In the genomic region with DNA sequence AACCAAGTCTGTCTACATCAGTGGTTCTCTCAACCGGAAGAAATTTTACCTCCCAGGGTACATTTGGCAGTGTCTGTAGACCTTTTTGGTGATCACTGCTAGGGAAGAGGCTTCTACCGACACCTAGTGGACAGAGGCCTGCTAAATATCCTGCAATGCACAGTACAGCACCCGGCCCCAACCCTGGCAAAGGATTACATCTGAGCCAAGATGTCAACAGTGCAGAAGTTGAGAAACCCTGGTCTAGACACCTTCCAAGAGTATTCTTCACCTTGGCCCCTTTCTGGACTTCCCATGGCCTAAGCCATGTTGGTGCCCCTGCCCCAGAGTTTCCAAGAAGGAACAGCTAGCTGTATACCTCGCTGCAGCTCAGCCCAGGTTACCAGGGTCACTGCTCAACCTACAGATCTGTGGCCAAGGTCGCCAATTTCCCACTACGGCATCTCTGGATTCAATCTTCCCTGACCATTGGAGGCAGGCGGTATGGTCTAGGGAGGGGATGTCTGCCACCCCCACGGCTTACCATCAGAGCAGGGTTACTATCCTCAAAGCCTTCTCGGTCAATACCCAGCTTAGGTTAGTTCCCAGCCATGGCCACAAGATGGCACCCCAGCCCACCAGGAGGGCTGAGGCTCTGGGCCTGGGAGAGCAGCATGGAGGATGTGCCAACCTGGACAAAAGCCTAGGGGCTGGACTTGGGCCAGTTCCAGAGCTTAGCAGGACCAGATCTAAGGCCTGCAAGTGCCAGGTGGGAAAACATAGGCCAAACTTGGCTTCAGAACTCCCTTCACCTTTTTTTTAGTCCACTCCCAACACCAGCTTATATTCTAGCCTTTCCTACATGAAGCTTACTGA, we compare ENCODE assay signal across 1 cellular context.
A peak's percentile ranks its signal among the peaks of the same experiment; 100 is the strongest.
TF ChIP-seq lines count a peak whose summit lies in the region.

No MANE protein-coding gene starts in this region.

TF ChIP-seq in HepG2, 621 proteins besides CTCF, POLR2A, EP300 and RAD21 (continued from another document and continues in another):
- TF ChIP-seq, protein P1, sequence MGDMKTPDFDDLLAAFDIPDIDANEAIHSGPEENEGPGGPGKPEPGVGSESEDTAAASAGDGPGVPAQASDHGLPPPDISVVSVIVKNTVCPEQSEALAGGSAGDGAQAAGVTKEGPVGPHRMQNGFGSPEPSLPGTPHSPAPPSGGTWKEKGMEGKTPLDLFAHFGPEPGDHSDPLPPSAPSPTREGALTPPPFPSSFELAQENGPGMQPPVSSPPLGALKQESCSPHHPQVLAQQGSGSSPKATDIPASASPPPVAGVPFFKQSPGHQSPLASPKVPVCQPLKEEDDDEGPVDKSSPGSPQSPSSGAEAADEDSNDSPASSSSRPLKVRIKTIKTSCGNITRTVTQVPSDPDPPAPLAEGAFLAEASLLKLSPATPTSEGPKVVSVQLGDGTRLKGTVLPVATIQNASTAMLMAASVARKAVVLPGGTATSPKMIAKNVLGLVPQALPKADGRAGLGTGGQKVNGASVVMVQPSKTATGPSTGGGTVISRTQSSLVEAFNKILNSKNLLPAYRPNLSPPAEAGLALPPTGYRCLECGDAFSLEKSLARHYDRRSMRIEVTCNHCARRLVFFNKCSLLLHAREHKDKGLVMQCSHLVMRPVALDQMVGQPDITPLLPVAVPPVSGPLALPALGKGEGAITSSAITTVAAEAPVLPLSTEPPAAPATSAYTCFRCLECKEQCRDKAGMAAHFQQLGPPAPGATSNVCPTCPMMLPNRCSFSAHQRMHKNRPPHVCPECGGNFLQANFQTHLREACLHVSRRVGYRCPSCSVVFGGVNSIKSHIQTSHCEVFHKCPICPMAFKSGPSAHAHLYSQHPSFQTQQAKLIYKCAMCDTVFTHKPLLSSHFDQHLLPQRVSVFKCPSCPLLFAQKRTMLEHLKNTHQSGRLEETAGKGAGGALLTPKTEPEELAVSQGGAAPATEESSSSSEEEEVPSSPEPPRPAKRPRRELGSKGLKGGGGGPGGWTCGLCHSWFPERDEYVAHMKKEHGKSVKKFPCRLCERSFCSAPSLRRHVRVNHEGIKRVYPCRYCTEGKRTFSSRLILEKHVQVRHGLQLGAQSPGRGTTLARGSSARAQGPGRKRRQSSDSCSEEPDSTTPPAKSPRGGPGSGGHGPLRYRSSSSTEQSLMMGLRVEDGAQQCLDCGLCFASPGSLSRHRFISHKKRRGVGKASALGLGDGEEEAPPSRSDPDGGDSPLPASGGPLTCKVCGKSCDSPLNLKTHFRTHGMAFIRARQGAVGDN (CRISPR knock-in tag; IDR thresholded peaks at IDR 0.05) = peak; percentile 26; the same call in 1 of the 2 replicates
- TF ChIP-seq ZNF350 (CRISPR knock-in tag; IDR thresholded peaks at IDR 0.05; ENCODE audit: borderline replicate concordance, low read depth) (0 out of 2 replicates have a peak, but pooled peaks have one; percentile 55), TOPORS (CRISPR knock-in tag; IDR thresholded peaks at IDR 0.05) (no peak), ZNF331 (CRISPR knock-in tag; IDR thresholded peaks at IDR 0.05) (0 out of 2 replicates have a peak, but pooled peaks have one; percentile 15), ZNF256 (CRISPR knock-in tag; conservative IDR thresholded peaks at IDR 0.05) (no peak), ZNF891 (CRISPR knock-in tag; IDR thresholded peaks at IDR 0.05) (peak; percentile 36; the same call in 1 of the 2 replicates), MIER2 (CRISPR knock-in tag; IDR thresholded peaks at IDR 0.05) (peak; percentile 84), ZNF607 (CRISPR knock-in tag; IDR thresholded peaks at IDR 0.05; ENCODE audit: borderline replicate concordance) (no peak), ZNF501 (CRISPR knock-in tag; IDR thresholded peaks at IDR 0.05) (peak; percentile 56; the same call in 1 of the 2 replicates), STAG1 (CRISPR knock-in tag; IDR thresholded peaks at IDR 0.05) (peak; percentile 92), THAP11 (CRISPR knock-in tag; IDR thresholded peaks at IDR 0.05) (peak; percentile 35; the same call in 1 of the 2 replicates), ATF1 (CRISPR knock-in tag; IDR thresholded peaks at IDR 0.05) (no peak), KDM2A (CRISPR knock-in tag; IDR thresholded peaks at IDR 0.05; ENCODE audit: borderline replicate concordance, low read depth) (peak; percentile 49; the same call in 1 of the 2 replicates), FOXA1 (IDR thresholded peaks at IDR 0.05) (no peak), FOXA1 (CRISPR knock-in tag; IDR thresholded peaks at IDR 0.05) (0 out of 2 replicates have a peak, but pooled peaks have one; percentile 31), KDM3A (CRISPR knock-in tag; IDR thresholded peaks at IDR 0.05; ENCODE audit: low read depth) (0 out of 2 replicates have a peak, but pooled peaks have one; percentile 34), TEAD3 (CRISPR knock-in tag; optimal IDR thresholded peaks at IDR 0.05; ENCODE audit: borderline replicate concordance) (peak; percentile 28), EED (CRISPR knock-in tag; IDR thresholded peaks at IDR 0.05) (no peak), PITX1 (CRISPR knock-in tag; IDR thresholded peaks at IDR 0.05) (peak; percentile 51; the same call in 1 of the 2 replicates), ZNF10 (CRISPR knock-in tag; IDR thresholded peaks at IDR 0.05; ENCODE audit: borderline replicate concordance, low read depth) (no peak)
- TF ChIP-seq, protein P2, sequence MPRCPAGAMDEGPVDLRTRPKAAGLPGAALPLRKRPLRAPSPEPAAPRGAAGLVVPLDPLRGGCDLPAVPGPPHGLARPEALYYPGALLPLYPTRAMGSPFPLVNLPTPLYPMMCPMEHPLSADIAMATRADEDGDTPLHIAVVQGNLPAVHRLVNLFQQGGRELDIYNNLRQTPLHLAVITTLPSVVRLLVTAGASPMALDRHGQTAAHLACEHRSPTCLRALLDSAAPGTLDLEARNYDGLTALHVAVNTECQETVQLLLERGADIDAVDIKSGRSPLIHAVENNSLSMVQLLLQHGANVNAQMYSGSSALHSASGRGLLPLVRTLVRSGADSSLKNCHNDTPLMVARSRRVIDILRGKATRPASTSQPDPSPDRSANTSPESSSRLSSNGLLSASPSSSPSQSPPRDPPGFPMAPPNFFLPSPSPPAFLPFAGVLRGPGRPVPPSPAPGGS (CRISPR knock-in tag; IDR thresholded peaks at IDR 0.05) = 0 out of 2 replicates have a peak, but pooled peaks have one; percentile 16
- TF ChIP-seq, protein P3, sequence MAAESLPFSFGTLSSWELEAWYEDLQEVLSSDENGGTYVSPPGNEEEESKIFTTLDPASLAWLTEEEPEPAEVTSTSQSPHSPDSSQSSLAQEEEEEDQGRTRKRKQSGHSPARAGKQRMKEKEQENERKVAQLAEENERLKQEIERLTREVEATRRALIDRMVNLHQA (CRISPR knock-in tag; IDR thresholded peaks at IDR 0.05) = no peak
- TF ChIP-seq, protein P4, sequence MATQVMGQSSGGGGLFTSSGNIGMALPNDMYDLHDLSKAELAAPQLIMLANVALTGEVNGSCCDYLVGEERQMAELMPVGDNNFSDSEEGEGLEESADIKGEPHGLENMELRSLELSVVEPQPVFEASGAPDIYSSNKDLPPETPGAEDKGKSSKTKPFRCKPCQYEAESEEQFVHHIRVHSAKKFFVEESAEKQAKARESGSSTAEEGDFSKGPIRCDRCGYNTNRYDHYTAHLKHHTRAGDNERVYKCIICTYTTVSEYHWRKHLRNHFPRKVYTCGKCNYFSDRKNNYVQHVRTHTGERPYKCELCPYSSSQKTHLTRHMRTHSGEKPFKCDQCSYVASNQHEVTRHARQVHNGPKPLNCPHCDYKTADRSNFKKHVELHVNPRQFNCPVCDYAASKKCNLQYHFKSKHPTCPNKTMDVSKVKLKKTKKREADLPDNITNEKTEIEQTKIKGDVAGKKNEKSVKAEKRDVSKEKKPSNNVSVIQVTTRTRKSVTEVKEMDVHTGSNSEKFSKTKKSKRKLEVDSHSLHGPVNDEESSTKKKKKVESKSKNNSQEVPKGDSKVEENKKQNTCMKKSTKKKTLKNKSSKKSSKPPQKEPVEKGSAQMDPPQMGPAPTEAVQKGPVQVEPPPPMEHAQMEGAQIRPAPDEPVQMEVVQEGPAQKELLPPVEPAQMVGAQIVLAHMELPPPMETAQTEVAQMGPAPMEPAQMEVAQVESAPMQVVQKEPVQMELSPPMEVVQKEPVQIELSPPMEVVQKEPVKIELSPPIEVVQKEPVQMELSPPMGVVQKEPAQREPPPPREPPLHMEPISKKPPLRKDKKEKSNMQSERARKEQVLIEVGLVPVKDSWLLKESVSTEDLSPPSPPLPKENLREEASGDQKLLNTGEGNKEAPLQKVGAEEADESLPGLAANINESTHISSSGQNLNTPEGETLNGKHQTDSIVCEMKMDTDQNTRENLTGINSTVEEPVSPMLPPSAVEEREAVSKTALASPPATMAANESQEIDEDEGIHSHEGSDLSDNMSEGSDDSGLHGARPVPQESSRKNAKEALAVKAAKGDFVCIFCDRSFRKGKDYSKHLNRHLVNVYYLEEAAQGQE (IDR thresholded peaks at IDR 0.05; ENCODE audit: borderline replicate concordance in 1 of 2, low read depth in 1 of 2, low read length in 2 of 2) = peak in 1 of 2 experiments; percentile 37; a peak in 2 of 4 replicates
- TF ChIP-seq, protein P5, sequence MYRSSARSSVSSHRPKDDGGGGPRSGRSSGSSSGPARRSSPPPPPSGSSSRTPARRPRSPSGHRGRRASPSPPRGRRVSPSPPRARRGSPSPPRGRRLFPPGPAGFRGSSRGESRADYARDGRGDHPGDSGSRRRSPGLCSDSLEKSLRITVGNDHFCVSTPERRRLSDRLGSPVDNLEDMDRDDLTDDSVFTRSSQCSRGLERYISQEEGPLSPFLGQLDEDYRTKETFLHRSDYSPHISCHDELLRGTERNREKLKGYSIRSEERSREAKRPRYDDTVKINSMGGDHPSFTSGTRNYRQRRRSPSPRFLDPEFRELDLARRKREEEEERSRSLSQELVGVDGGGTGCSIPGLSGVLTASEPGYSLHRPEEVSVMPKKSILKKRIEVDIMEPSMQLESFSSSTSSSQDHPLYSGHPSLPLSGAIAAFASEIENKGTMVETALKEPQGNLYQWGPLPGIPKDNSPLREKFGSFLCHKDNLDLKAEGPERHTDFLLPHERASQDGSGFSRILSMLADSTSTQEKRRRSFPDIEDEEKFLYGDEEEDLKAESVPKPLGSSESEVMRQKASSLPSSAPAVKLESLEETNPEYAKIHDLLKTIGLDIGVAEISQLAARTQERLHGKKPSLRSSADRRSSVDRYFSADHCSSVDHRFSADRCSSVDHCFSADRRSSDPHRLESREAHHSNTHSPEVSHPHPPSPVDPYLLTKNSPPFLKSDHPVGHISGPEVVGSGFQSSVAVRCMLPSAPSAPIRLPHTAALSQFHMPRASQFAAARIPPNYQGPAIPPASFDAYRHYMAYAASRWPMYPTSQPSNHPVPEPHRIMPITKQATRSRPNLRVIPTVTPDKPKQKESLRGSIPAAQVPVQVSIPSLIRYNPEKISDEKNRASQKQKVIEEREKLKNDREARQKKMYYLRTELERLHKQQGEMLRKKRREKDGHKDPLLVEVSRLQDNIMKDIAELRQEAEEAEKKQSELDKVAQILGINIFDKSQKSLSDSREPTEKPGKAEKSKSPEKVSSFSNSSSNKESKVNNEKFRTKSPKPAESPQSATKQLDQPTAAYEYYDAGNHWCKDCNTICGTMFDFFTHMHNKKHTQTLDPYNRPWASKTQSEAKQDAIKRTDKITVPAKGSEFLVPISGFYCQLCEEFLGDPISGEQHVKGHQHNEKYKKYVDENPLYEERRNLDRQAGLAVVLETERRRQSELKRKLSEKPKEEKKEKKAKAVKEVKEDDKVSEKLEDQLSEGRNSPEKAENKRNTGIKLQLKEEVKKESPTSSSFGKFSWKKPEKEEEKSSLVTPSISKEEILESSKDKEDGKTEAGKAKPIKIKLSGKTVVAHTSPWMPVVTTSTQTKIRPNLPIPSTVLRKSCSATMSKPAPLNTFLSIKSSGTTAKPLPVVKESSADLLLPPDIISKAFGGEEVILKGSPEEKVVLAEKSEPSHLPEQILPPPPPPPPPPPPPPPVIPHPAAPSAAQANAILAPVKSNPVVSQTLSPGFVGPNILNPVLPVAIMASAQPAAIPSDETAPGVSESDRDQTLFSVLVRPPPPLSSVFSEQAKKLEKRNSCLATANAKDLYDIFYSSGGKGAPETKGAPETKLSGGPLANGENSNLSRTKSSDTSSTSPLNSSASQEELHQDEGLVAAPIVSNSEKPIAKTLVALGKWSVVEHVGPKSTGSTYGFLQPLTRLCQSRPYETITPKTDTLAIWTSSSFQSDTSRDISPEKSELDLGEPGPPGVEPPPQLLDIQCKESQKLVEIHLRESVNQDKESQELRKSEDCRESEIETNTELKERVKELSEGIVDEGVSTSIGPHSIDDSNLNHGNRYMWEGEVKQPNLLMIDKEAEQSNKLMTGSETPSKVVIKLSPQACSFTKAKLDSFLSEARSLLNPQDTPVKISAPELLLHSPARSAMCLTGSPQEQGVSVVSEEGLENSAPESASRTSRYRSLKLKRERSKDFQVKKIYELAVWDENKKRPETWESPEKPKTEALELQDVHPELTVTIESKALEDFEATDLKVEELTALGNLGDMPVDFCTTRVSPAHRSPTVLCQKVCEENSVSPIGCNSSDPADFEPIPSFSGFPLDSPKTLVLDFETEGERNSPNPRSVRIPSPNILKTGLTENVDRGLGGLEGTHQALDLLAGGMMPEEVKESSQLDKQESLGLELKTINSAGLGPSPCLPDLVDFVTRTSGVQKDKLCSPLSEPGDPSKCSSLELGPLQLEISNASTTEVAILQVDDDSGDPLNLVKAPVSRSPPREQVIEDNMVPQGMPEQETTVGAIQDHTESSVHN (CRISPR knock-in tag; IDR thresholded peaks at IDR 0.05) = 0 out of 2 replicates have a peak, but pooled peaks have one; percentile 35
- TF ChIP-seq, protein P6, sequence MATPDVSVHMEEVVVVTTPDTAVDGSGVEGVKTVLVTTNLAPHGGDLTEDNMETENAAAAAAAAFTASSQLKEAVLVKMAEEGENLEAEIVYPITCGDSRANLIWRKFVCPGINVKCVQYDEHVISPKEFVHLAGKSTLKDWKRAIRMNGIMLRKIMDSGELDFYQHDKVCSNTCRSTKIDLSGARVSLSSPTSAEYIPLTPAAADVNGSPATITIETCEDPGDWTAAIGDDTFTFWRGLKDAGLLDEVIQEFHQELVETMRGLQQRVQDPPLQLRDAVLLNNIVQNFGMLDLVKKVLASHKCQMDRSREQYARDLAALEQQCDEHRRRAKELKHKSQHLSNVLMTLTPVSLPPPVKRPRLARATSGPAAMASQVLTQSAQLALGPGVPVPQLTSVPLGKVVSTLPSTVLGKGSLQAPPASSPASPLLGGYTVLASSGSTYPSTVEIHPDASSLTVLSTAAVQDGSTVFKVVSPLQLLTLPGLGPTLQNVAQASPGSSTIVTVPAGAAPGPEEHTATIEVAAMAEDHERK (CRISPR knock-in tag; IDR thresholded peaks at IDR 0.05; ENCODE audit: low read depth) = no peak
- TF ChIP-seq, protein P7, sequence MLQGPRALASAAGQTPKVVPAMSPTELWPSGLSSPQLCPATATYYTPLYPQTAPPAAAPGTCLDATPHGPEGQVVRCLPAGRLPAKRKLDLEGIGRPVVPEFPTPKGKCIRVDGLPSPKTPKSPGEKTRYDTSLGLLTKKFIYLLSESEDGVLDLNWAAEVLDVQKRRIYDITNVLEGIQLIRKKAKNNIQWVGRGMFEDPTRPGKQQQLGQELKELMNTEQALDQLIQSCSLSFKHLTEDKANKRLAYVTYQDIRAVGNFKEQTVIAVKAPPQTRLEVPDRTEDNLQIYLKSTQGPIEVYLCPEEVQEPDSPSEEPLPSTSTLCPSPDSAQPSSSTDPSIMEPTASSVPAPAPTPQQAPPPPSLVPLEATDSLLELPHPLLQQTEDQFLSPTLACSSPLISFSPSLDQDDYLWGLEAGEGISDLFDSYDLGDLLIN (CRISPR knock-in tag; IDR thresholded peaks at IDR 0.05; ENCODE audit: borderline replicate concordance) = no peak
- TF ChIP-seq, protein P8, sequence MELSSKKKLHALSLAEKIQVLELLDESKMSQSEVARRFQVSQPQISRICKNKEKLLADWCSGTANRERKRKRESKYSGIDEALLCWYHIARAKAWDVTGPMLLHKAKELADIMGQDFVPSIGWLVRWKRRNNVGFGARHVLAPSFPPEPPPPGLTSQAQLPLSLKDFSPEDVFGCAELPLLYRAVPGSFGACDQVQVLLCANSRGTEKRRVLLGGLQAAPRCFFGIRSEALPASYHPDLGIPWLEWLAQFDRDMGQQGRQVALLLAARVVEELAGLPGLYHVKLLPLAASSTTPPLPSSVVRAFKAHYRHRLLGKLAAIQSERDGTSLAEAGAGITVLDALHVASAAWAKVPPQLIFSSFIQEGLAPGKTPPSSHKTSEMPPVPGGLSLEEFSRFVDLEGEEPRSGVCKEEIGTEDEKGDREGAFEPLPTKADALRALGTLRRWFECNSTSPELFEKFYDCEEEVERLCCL (CRISPR knock-in tag; IDR thresholded peaks at IDR 0.05; ENCODE audit: borderline replicate concordance) = 0 out of 2 replicates have a peak, but pooled peaks have one; percentile 26
